Comparison of ENCODE assay signal across 11 cellular contexts in genomic region chr15:90425726-90426346, GRCh38. TPM values are rescaled to one million over a fixed set of nuclear protein-coding genes. Genes with fewer than 3 reads are reported as not detected.
DNase-seq lines count a peak whose midpoint lies in the region; TF ChIP-seq lines count a peak whose summit lies in the region.
"Had no signal": no experiment of that assay in that cellular context is flagged by ENCODE, and none has a peak within 500 bp of the region (broad histone marks: within the 10 kb centered on the region; RNA-seq: fewer than 3 reads in every experiment).

No MANE protein-coding gene starts in this region.

- H3K4me3 Mint-ChIP-seq in neural crest cell, result no peak overlapping the region

- H3K4me1 Mint-ChIP-seq in neural crest cell, result peaks cover 21% of the 10 kb centered on the region

- no peaks in the 10 kb centered on the region for H3K27me3 Mint-ChIP-seq in neural crest cell (ENCODE audit: low read depth)

- H3K36me3 Mint-ChIP-seq in neural crest cell (ENCODE audit: low read depth), result no peaks in the 10 kb centered on the region

- TF ChIP-seq CTCF in neural crest cell (conservative IDR thresholded peaks at IDR 0.05), result no peak

- H3K27ac Mint-ChIP-seq in neural crest cell (ENCODE audit: unreplicated experiment), result peak overlapping the region; percentile 78

- peak; percentile 39 for DNase-seq in AG08395 (ENCODE audit: low spot score)
- peak; percentile 22 for DNase-seq in NCI-H226
- peak; percentile 48 for DNase-seq in fibroblast of peridontal ligament (ENCODE audit: extremely low read depth)
- no peak for DNase-seq in neural crest cell (ENCODE audit: low read depth, low spot score)
- no peak for DNase-seq in stimulated activated naive CD4-positive, alpha-beta T cell treated with Interleukin-2 at 50 U/mL for 16 hours (lab: John Stamatoyannopoulos, UW)
- DNase-seq in HK-2 (ENCODE audit: unreplicated experiment), result no peak
- DNase-seq in NCI-H345 treated with DMSO at 0.1 percent for 48 hours (lab: John Stamatoyannopoulos, UW; ENCODE audit: unreplicated experiment), result no peak
- DNase-seq in activated gamma-delta T cell treated with Interleukin-2 at 50 U/mL for 16 hours, result no peak
- DNase-seq: activated CD4-positive, alpha-beta T cell treated with anti-CD3 and anti-CD28 coated beads for 48 hours; NCI-H510A treated with DMSO at 0.1 percent for 48 hours; retina had no signal

- no peaks in the 10 kb centered on the region for H3K9me3 Mint-ChIP-seq in neural crest cell

RNA-seq across cellular contexts. Expression of gene IQGAP1, which starts 37.8 kb away (rescaled TPM):
- 46.1 and 49.2 TPM in 2 replicates for total RNA-seq in neural crest cell

Comparison
In these comparisons a context has a peak if more than half of its experiments do, and no peak if none do; other contexts are left out.
1. DNase-seq: peak in AG08395 (single experiment), NCI-H226 (single experiment) and fibroblast of peridontal ligament (single experiment); none in neural crest cell (single experiment), stimulated activated naive CD4-positive, alpha-beta T cell treated with Interleukin-2 at 50 U/mL for 16 hours (single experiment), HK-2 (single experiment), NCI-H345 treated with DMSO at 0.1 percent for 48 hours (single experiment) and activated gamma-delta T cell treated with Interleukin-2 at 50 U/mL for 16 hours (single experiment).